ENCODE assay signal across 9 cellular contexts in the genomic region with DNA sequence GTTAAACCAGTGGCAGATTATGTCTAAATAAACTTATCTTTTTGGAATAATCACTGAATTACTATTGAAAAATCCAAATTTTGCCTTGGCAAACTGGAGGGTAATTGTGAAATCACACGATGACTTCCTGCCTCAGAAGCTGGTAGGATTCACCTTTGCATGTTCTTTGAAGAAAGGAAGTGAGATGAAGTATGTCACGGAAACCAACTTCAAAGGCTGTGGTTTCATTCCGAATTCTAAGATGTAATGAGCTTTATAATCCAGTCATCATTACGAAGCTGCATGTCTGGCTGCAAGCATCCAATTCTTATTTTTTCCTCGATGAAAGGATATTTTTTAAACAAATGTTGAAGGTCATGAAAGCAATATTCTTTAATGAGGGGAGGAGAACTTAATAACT. TPM values are rescaled to one million over a fixed set of nuclear protein-coding genes. Genes with fewer than 3 reads are reported as not detected.
DNase-seq lines count a peak whose midpoint lies in the region; ATAC-seq and TF ChIP-seq lines count a peak whose summit lies in the region.
"Had no signal": no experiment of that assay in that cellular context is flagged by ENCODE, and none has a peak within 500 bp of the region (broad histone marks: within the 10 kb centered on the region; RNA-seq: fewer than 3 reads in every experiment).

No MANE protein-coding gene starts in this region.

- CTCF ChIA-PET in naive thymus-derived CD4-positive, alpha-beta T cell (lab: Charles Lee), result interaction anchor here (0.6 to 0.9 kb wide), 2 partner anchors 67 to 1083 kb away, joined by 3 read pairs; no protein-coding TSS in a partner anchor

- peak; percentile 28 for DNase-seq in DMS79 treated with DMSO at 0.1 percent for 48 hours (lab: John Stamatoyannopoulos, UW)
- DNase-seq in DMS79 (lab: John Stamatoyannopoulos, UW), result no peak
- peak; percentile 49 for DNase-seq in RPMI7951 (ENCODE audit: low read depth)
- DNase-seq in naive thymus-derived CD4-positive, alpha-beta T cell, result peak in 7 of 9 donors; percentile 79 to 91 (median 89)
- no peak for DNase-seq in 8988T
- no peak for DNase-seq in erythroblast (lab: John Stamatoyannopoulos, UW)
- no peak for DNase-seq in osteoblast (ENCODE audit: insufficient read length, low spot score, missing footprints)

- peaks cover 32 to 90% (median 61%) of the 10 kb centered on the region in 7 donors for H3K4me1 Mint-ChIP-seq in naive thymus-derived CD4-positive, alpha-beta T cell

- POLR2A ChIA-PET in naive thymus-derived CD4-positive, alpha-beta T cell (lab: Charles Lee), result interaction anchor here (0.8 to 1.1 kb wide), 7 partner anchors 39 to 1803 kb away, joined by 3 to 4 read pairs (median 3); no protein-coding TSS in a partner anchor

- peak; percentile 84 for ATAC-seq in HG02759 (IDR thresholded peaks at IDR 0.05; ENCODE audit: unreplicated experiment)
- peak; percentile 94 for ATAC-seq in naive thymus-derived CD4-positive, alpha-beta T cell

- H3K27ac ChIP-seq in naive thymus-derived CD4-positive, alpha-beta T cell (ENCODE audit: low read depth, low read length), result peak overlapping the region; percentile 47
- H3K27ac ChIP-seq in osteoblast (ENCODE audit: low read depth, low read length), result no peak overlapping the region
- H3K27ac ChIP-seq: 22Rv1 had no signal

- peaks cover 0 to 28% (median 4%) of the 10 kb centered on the region in 3 experiments for H3K36me3 ChIP-seq in naive thymus-derived CD4-positive, alpha-beta T cell (ENCODE audit: control insufficient read depth in 2 of 3, insufficient read depth in 3 of 3, low read length in 3 of 3)
- H3K36me3 ChIP-seq in osteoblast (ENCODE audit: insufficient read depth, low read length), result no peaks in the 10 kb centered on the region

- H3K27ac Mint-ChIP-seq in naive thymus-derived CD4-positive, alpha-beta T cell, result peak overlapping the region; percentile 41 to 96 (median 90)

- H2AFZ ChIP-seq in osteoblast (ENCODE audit: low read length), result no peak overlapping the region

- H4K20me1 ChIP-seq in osteoblast (ENCODE audit: insufficient read depth, low read length), result no peaks in the 10 kb centered on the region

- no peak overlapping the region for H3K4me2 ChIP-seq in osteoblast (ENCODE audit: insufficient read depth, low read length)

- peaks cover 27 to 38% of the 10 kb centered on the region in 2 donors for H3K4me1 ChIP-seq in naive thymus-derived CD4-positive, alpha-beta T cell (ENCODE audit: control insufficient read depth in 2 of 2, insufficient read depth in 2 of 2, low read length in 2 of 2)
- H3K4me1 ChIP-seq in osteoblast (ENCODE audit: insufficient read depth, low read length), result peaks cover 5% of the 10 kb centered on the region

- H3K27me3 ChIP-seq in naive thymus-derived CD4-positive, alpha-beta T cell (ENCODE audit: control insufficient read depth in 2 of 2, insufficient read depth in 2 of 2, low read length in 2 of 2), result no peaks in the 10 kb centered on the region
- no peaks in the 10 kb centered on the region for H3K27me3 ChIP-seq in osteoblast (ENCODE audit: insufficient read depth, low read length)

- peak overlapping the region; percentile 48 to 84 (median 74) for H3K4me3 Mint-ChIP-seq in naive thymus-derived CD4-positive, alpha-beta T cell

- intact Hi-C loops in naive thymus-derived CD4-positive, alpha-beta T cell (cut with micrococcal nuclease), result loop anchor here (1.0 to 10.0 kb wide), 17 partner anchors 33 to 1875 kb away; a partner anchor contains a TSS

- H3K36me3 Mint-ChIP-seq in naive thymus-derived CD4-positive, alpha-beta T cell, result peaks cover 10 to 78% (median 51%) of the 10 kb centered on the region in 5 donors

- TF ChIP-seq CTCF in osteoblast (IDR thresholded peaks at IDR 0.05; ENCODE audit: extremely low read depth, low read depth, low read length), result no peak

- no peaks in the 10 kb centered on the region for H3K9me3 ChIP-seq in naive thymus-derived CD4-positive, alpha-beta T cell (ENCODE audit: control insufficient read depth in 2 of 3, low read length in 3 of 3)
- H3K9me3 ChIP-seq in osteoblast (ENCODE audit: low read depth, low read length), result no peaks in the 10 kb centered on the region

- H3K9me3 Mint-ChIP-seq in naive thymus-derived CD4-positive, alpha-beta T cell, result peaks cover 0 to 10% (median 0%) of the 10 kb centered on the region in 11 donors

- no peaks in the 10 kb centered on the region for H3K79me2 ChIP-seq in osteoblast (ENCODE audit: insufficient read depth, low read length)

- H3K4me3 ChIP-seq in naive thymus-derived CD4-positive, alpha-beta T cell (ENCODE audit: low read length), result peak overlapping the region; percentile 2
- no peak overlapping the region for H3K4me3 ChIP-seq in osteoblast (ENCODE audit: insufficient read depth, low read length)

- TF ChIP-seq POLR2A in erythroblast (IDR thresholded peaks at IDR 0.05; ENCODE audit: low read length), result no peak

- H3K27me3 Mint-ChIP-seq in naive thymus-derived CD4-positive, alpha-beta T cell, result no peaks in the 10 kb centered on the region

RNA-seq across cellular contexts. Expression of a gene that starts 15.0 kb away (rescaled TPM):
- total RNA-seq in RPMI7951 (2014; rRNA removed; shearing (Covaris generic)), result not detected in 2 replicates
- total RNA-seq in naive thymus-derived CD4-positive, alpha-beta T cell, result 10 to 100 TPM in 1 of 5 experiments, under 1 TPM in 3, not detected in 1; 0.13 to 51.8 (median 0.27) TPM
- polyA plus RNA-seq in naive thymus-derived CD4-positive, alpha-beta T cell, result 1 to 10 TPM; 1.7 to 1.8 TPM
- total RNA-seq in osteoblast, result under 0.01 TPM in 1 of 2 replicates, not detected in the other

Comparison
In these comparisons a context has a peak if more than half of its experiments do, and no peak if none do; other contexts are left out.
1. DNase-seq: peak in DMS79 treated with DMSO at 0.1 percent for 48 hours (single experiment), RPMI7951 (single experiment) and naive thymus-derived CD4-positive, alpha-beta T cell (7 of 9); none in DMS79 (single experiment), 8988T (single experiment), erythroblast (0 of 2) and osteoblast (single experiment).